8 cellular contexts compared by ENCODE assay signal in the genomic region with DNA sequence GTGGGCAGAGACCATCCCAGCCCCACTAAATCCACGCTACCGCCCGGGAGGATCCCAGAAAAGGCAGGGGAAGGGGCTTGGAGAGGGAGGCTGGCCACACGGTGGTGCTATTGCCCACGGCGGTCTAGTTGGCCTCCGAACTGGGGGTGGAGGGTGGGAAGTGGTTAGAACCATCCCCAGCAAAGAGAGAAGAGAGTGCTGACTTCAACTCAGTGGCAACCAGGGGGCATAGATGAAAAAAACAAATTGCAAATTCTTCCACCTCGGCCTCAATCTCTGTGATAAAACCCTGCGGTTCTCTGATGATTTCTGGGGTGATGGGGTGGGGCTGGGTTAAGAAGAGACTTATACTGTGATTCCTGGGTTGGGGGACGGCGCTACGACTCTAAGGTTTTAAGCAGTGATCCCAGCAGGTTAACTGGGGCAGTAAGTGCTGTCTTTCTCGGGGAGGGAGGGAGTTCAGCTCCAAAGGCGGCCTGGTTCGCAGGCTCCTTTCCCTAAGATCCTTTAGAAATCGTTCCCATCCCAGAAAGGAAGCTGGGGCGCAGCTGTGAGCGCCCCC.
DNase-seq lines count a peak whose midpoint lies in the region; ATAC-seq and TF ChIP-seq lines count a peak whose summit lies in the region.

No MANE protein-coding gene starts in this region.

- no peaks in the 10 kb centered on the region for H3K27me3 ChIP-seq in kidney epithelial cell (ENCODE audit: control insufficient read depth, insufficient read depth, low read length)

- no peaks in the 10 kb centered on the region for H3K36me3 ChIP-seq in kidney epithelial cell (ENCODE audit: control insufficient read depth, insufficient read depth, low read length)

- peak overlapping the region; percentile 66 for H3K4me3 ChIP-seq in choroid plexus epithelial cell (ENCODE audit: low read depth, low read length)
- H3K4me3 ChIP-seq in kidney epithelial cell (ENCODE audit: low read depth, low read length): peak overlapping the region; percentile 25

- DNase-seq in ELF-1 (ENCODE audit: low read depth, low spot score): peak; percentile 92
- peak; percentile 30 for DNase-seq in NCI-H510A (lab: John Stamatoyannopoulos, UW)
- DNase-seq in activated CD4-positive, alpha-beta T cell treated with anti-CD3 and anti-CD28 coated beads for 48 hours: peak; percentile 89
- DNase-seq in choroid plexus epithelial cell (ENCODE audit: low read depth): peak; percentile 94
- DNase-seq in kidney epithelial cell (ENCODE audit: low read depth): no peak
- peak; percentile 66 to 78 (median 77) for DNase-seq in stimulated activated CD4-positive, alpha-beta T cell treated with anti-CD3 and anti-CD28 coated beads, Interleukin-12 subunit alpha, Interleukin-12 subunit beta, amount 100 ng/mL, for 48 hours (ENCODE audit: low read depth in 2 of 3, low spot score in 1 of 3)
- DNase-seq in LoVo (ENCODE audit: low spot score): no peak

- ATAC-seq in HG02852 (IDR thresholded peaks at IDR 0.05; ENCODE audit: unreplicated experiment): peak; percentile 40

- peak; percentile 96 for TF ChIP-seq CTCF in choroid plexus epithelial cell (conservative IDR thresholded peaks at IDR 0.05; ENCODE audit: low read depth, low read length)
- peak; percentile 92 for TF ChIP-seq CTCF in kidney epithelial cell (IDR thresholded peaks at IDR 0.05; ENCODE audit: insufficient read depth, low read length, poor library complexity, severe bottlenecking)

Comparison
In these comparisons a context has a peak if more than half of its experiments do, and no peak if none do; other contexts are left out.
1. DNase-seq: peak in ELF-1 (single experiment), NCI-H510A (single experiment), activated CD4-positive, alpha-beta T cell treated with anti-CD3 and anti-CD28 coated beads for 48 hours (single experiment), choroid plexus epithelial cell (single experiment) and stimulated activated CD4-positive, alpha-beta T cell treated with anti-CD3 and anti-CD28 coated beads, Interleukin-12 subunit alpha, Interleukin-12 subunit beta, amount 100 ng/mL, for 48 hours (3 of 3); none in kidney epithelial cell (single experiment) and LoVo (single experiment).